Comparison of ENCODE assay signal across 25 cellular contexts in the genomic region with DNA sequence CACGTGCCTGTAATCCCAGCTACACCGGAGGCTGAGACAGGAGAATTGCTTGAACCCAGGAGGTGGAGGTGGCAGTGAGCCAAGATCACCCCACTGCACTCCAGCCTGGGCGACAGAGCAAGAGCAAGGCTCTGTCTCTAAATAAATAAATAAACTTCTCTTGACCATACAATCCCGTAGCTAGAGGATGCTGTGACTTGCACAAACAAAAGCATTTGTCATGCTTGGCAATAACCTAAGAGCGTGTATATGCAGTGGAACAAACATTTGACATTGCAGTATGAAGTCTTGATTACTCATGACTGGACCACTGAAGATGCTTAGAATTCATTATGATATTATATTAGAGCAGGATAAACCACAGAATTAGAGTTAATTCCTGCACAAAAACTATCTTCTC. TPM values are rescaled to one million over a fixed set of nuclear protein-coding genes. Genes with fewer than 3 reads are reported as not detected.
"Had no signal": no experiment of that assay in that cellular context is flagged by ENCODE, and none has a peak within 500 bp of the region (broad histone marks: within the 10 kb centered on the region; RNA-seq: fewer than 3 reads in every experiment).

No MANE protein-coding gene starts in this region.

- DNase-seq: activated CD4-positive, alpha-beta memory T cell treated with anti-CD3 and anti-CD28 coated beads for 36 hours; activated CD4-positive, alpha-beta T cell treated with anti-CD3 and anti-CD28 coated beads, Interleukin-2, amount 10 ng/mL, durations not matched to agents 24 days and 14 days; activated CD4-positive, CD25-positive, alpha-beta regulatory T cell treated with anti-CD3 and anti-CD28 coated beads, Interleukin-2, amount 50 U/mL, for 72 hours; activated CD8-positive, alpha-beta memory T cell treated with anti-CD3 and anti-CD28 coated beads for 24 hours; activated effector memory CD4-positive, alpha-beta T cell treated with anti-CD3 and anti-CD28 coated beads, Interleukin-2, amount 50 U/mL, for 16 hours; activated naive CD4-positive, alpha-beta T cell treated with Interleukin-2 at 50 U/mL for 16 hours; activated T-cell treated with anti-CD3 and anti-CD28 coated beads, Interleukin-2, amount 50 U/mL, for 4 hours; amygdala; cerebellar nuclear complex; MM.1S; NCI-H1105; NCI-H1436; NCI-H187; NCI-H2081; NCI-H446 treated with DMSO at 0.1 percent for 48 hours; NCI-H524 treated with DMSO at 0.1 percent for 48 hours; NK-92 treated with Interleukin-12 subunit alpha and Interleukin-12 subunit beta, amount 100 ng/mL, for 24 hours; OCI-M1; SW 1271 had no signal

- ATAC-seq: activated naive CD4-positive, alpha-beta T cell treated with anti-CD3 and anti-CD28 coated beads, Interleukin-2, amount 50 U/mL, for 72 hours; activated T-cell treated with anti-CD3 and anti-CD28 coated beads, Interleukin-2, amount 50 U/mL, for 4 hours; SK-N-SH treated with all-trans-retinoic acid at 6 μM for 48 hours had no signal

RNA-seq across cellular contexts. Expression of a gene that starts 1.4 kb away (rescaled TPM):
- total RNA-seq: astrocyte, cardiac septum had no signal

RNA-seq across cellular contexts. Expression of a gene that starts 5.0 kb away (rescaled TPM):
- total RNA-seq: activated CD4-positive, alpha-beta memory T cell treated with anti-CD3 and anti-CD28 coated beads for 36 hours; activated CD4-positive, alpha-beta T cell treated with anti-CD3 and anti-CD28 coated beads, Interleukin-2, amount 10 ng/mL, durations not matched to agents 24 days and 14 days; activated naive CD4-positive, alpha-beta T cell treated with anti-CD3 and anti-CD28 coated beads, Interleukin-2, amount 50 U/mL, for 72 hours; activated T-cell treated with anti-CD3 and anti-CD28 coated beads, Interleukin-2, amount 50 U/mL, for 4 hours; astrocyte; cardiac septum; SJCRH30; T-helper 1 cell treated with Interleukin-12 subunit alpha and Interleukin-12 subunit beta and Interleukin-4 antibody, amounts not matched to agents 30 ng/mL and 1 ng/mL, for 36 hours had no signal
